17 cellular contexts compared by ENCODE assay signal in genomic region chr9:87370003-87370685, GRCh38.
"Had no signal": no experiment of that assay in that cellular context is flagged by ENCODE, and none has a peak within 500 bp of the region (broad histone marks: within the 10 kb centered on the region; RNA-seq: fewer than 3 reads in every experiment).

No MANE protein-coding gene starts in this region.

- H3K27ac Mint-ChIP-seq: activated CD4-positive, alpha-beta T cell treated with anti-CD3 and anti-CD28 coated beads, Interleukin-2, amount 10 ng/mL, durations not matched to agents 7 days and 5 days; activated CD8-positive, alpha-beta T cell treated with anti-CD3 and anti-CD28 coated beads, Interleukin-2, amount 10 ng/mL, durations not matched to agents 7 days and 5 days; activated naive CD4-positive, alpha-beta T cell treated with anti-CD3 and anti-CD28 coated beads for 36 hours; activated T-cell treated with anti-CD3 and anti-CD28 coated beads, Interleukin-2, amount 50 U/mL, for 24 hours; activated T-helper 2 cell treated with anti-CD3 and anti-CD28 coated beads, Interferon-gamma antibody, Interleukin-2, Interleukin-4, amounts not matched to agents 10 μg/mL and 5 μg/mL and 100 μg/mL, durations not matched to agents 14 hours and 24 hours and 36 hours; progenitor cell of endocrine pancreas had no signal

- H3K27me3 ChIP-seq: ascending aorta, esophagus muscularis mucosa, tibial artery had no signal

- H3K4me1 ChIP-seq: ascending aorta had no signal

- H3K9me3 Mint-ChIP-seq: activated CD4-positive, alpha-beta T cell treated with anti-CD3 and anti-CD28 coated beads, Interleukin-2, amount 10 ng/mL, durations not matched to agents 7 days and 5 days; activated naive CD4-positive, alpha-beta T cell treated with anti-CD3 and anti-CD28 coated beads for 36 hours; activated T-helper 2 cell treated with anti-CD3 and anti-CD28 coated beads, Interferon-gamma antibody, Interleukin-2, Interleukin-4, amounts not matched to agents 10 μg/mL and 5 μg/mL and 100 μg/mL, durations not matched to agents 14 hours and 24 hours and 36 hours had no signal

- H3K4me3 ChIP-seq: ascending aorta, esophagus muscularis mucosa, tibial artery had no signal

- H3K27ac ChIP-seq: ascending aorta, esophagus muscularis mucosa, tibial artery had no signal

- H3K9me3 ChIP-seq: ascending aorta, esophagus muscularis mucosa, tibial artery had no signal

- ATAC-seq: activated CD4-positive, CD25-positive, alpha-beta regulatory T cell treated with anti-CD3 and anti-CD28 coated beads, Interleukin-2, amount 50 U/mL, for 24 hours; activated CD8-positive, alpha-beta T cell treated with anti-CD3 and anti-CD28 coated beads, Interleukin-2, amount 10 ng/mL, durations not matched to agents 7 days and 5 days had no signal

- H3K36me3 ChIP-seq: ascending aorta, esophagus muscularis mucosa, tibial artery had no signal

- DNase-seq: activated CD4-positive, alpha-beta T cell treated with anti-CD3 and anti-CD28 coated beads, Interleukin-2, amount 10 ng/mL, durations not matched to agents 7 days and 5 days; activated CD8-positive, alpha-beta T cell treated with anti-CD3 and anti-CD28 coated beads, Interleukin-2, amount 10 ng/mL, durations not matched to agents 7 days and 5 days; activated naive CD4-positive, alpha-beta T cell treated with anti-CD3 and anti-CD28 coated beads for 36 hours; activated T-cell treated with anti-CD3 and anti-CD28 coated beads, Interleukin-2, amount 50 U/mL, for 24 hours; dermis blood vessel endothelial cell; effector memory CD4-positive, alpha-beta T cell; stimulated activated CD4-positive, alpha-beta T cell treated with anti-CD3 and anti-CD28 coated beads, Interleukin-12 subunit alpha, Interleukin-12 subunit beta, amount 100 ng/mL, for 4 hours; stimulated activated CD4-positive, alpha-beta T cell treated with anti-CD3 and anti-CD28 coated beads, Interleukin-1b, Interleukin-23, amount 100 ng/mL, for 48 hours; stimulated activated naive CD4-positive, alpha-beta T cell treated with Interleukin-2 at 50 U/mL for 16 hours; T-helper 1 cell; T1000; tibial artery had no signal

- H3K27me3 Mint-ChIP-seq: progenitor cell of endocrine pancreas had no signal

- H3K4me3 Mint-ChIP-seq: activated CD4-positive, alpha-beta T cell treated with anti-CD3 and anti-CD28 coated beads, Interleukin-2, amount 10 ng/mL, durations not matched to agents 7 days and 5 days; activated CD8-positive, alpha-beta T cell treated with anti-CD3 and anti-CD28 coated beads, Interleukin-2, amount 10 ng/mL, durations not matched to agents 7 days and 5 days; activated naive CD4-positive, alpha-beta T cell treated with anti-CD3 and anti-CD28 coated beads for 36 hours; activated T-cell treated with anti-CD3 and anti-CD28 coated beads, Interleukin-2, amount 50 U/mL, for 24 hours had no signal
